26 cellular contexts compared by ENCODE assay signal in genomic region chr17:65042911-65043310, GRCh38. TPM values are rescaled to one million over a fixed set of nuclear protein-coding genes. Genes with fewer than 3 reads are reported as not detected.
A peak's percentile ranks its signal among the peaks of the same experiment; 100 is the strongest.
DNase-seq lines count a peak whose midpoint lies in the region; ATAC-seq, FAIRE-seq and TF ChIP-seq lines count a peak whose summit lies in the region.
"Had no signal": no experiment of that assay in that cellular context is flagged by ENCODE, and none has a peak within 500 bp of the region (broad histone marks: within the 10 kb centered on the region; RNA-seq: fewer than 3 reads in every experiment).

No MANE protein-coding gene starts in this region.

- H3K9me3 ChIP-seq in K562 (replicated peaks; ENCODE audit: control insufficient read depth, insufficient read depth, low read depth, low read length) (no peaks in the 10 kb centered on the region), neutrophil (no peaks in the 10 kb centered on the region)
- H3K9me3 ChIP-seq: breast epithelium, esophagus squamous epithelium, right lobe of liver, suprapubic skin had no signal

- no peaks in the 10 kb centered on the region for H3K27me3 Mint-ChIP-seq in T-helper 2 cell treated with Interferon-gamma antibody and Interleukin-4, amounts not matched to agents 5 μg/mL and 100 μg/mL, for 36 hours (ENCODE audit: low read depth)
- peaks cover 3% of the 10 kb centered on the region for H3K27me3 Mint-ChIP-seq in IgD-negative memory B cell
- H3K27me3 Mint-ChIP-seq: progenitor cell of endocrine pancreas; stimulated activated memory B cell treated with anti-CD40 and anti-IgM and Interleukin-4, amounts not matched to agents 10 μg/mL and 1 μg/mL and 100 μg/mL, for 72 hours had no signal

- peaks cover 62% of the 10 kb centered on the region for H3K36me3 Mint-ChIP-seq in T-helper 2 cell treated with Interferon-gamma antibody and Interleukin-4, amounts not matched to agents 5 μg/mL and 100 μg/mL, for 36 hours (ENCODE audit: low read depth)
- peaks cover 19% of the 10 kb centered on the region for H3K36me3 Mint-ChIP-seq in IgD-negative memory B cell

- TF ChIP-seq CTCF in K562 (IDR thresholded peaks at IDR 0.05 in 2 of 3, conservative IDR thresholded peaks at IDR 0.05 in 1 of 3; ENCODE audit: insufficient read depth in 2 of 3, low read depth in 1 of 3, low read length in 3 of 3): no peak
- TF ChIP-seq CTCF in neutrophil (IDR thresholded peaks at IDR 0.05): no peak

- peaks cover 43% of the 10 kb centered on the region for H3K36me3 ChIP-seq in K562 (ENCODE audit: control insufficient read depth, insufficient read depth, low read length)
- H3K36me3 ChIP-seq in neutrophil: peaks cover 21% of the 10 kb centered on the region
- H3K36me3 ChIP-seq: breast epithelium had no signal

- intact Hi-C loops in K562 (cut with micrococcal nuclease): no loop called here

- no peak overlapping the region for H3K9ac ChIP-seq in K562 (ENCODE audit: insufficient read depth in 1 of 2, low read depth in 2 of 2, low read length in 2 of 2)

- H3K79me2 ChIP-seq in K562 (ENCODE audit: control insufficient read depth, insufficient read depth, low read length): peaks cover 90% of the 10 kb centered on the region

- H3K9me3 Mint-ChIP-seq in T-helper 2 cell treated with Interferon-gamma antibody and Interleukin-4, amounts not matched to agents 5 μg/mL and 100 μg/mL, for 36 hours: no peaks in the 10 kb centered on the region
- H3K9me3 Mint-ChIP-seq in IgD-negative memory B cell: no peaks in the 10 kb centered on the region
- H3K9me3 Mint-ChIP-seq: activated T-cell treated with anti-CD3 and anti-CD28 coated beads, Interleukin-2, amount 50 U/mL, for 4 hours; stimulated activated memory B cell treated with anti-CD40 and anti-IgM and Interleukin-4, amounts not matched to agents 10 μg/mL and 1 μg/mL and 100 μg/mL, for 72 hours had no signal

- ATAC-seq in K562 (no peak), GM18511 (IDR thresholded peaks at IDR 0.05; ENCODE audit: unreplicated experiment) (no peak), GM21529 (IDR thresholded peaks at IDR 0.05; ENCODE audit: unreplicated experiment) (no peak)
- ATAC-seq: activated T-cell treated with anti-CD3 and anti-CD28 coated beads, Interleukin-2, amount 50 U/mL, for 4 hours; HCT116; right lobe of liver; stimulated activated memory B cell treated with anti-CD40 and anti-IgM and Interleukin-4, amounts not matched to agents 10 μg/mL and 1 μg/mL and 100 μg/mL, for 72 hours had no signal

- FAIRE-seq in K562 (lab: Jason Lieb, UNC) (no peak), GM12892 (lab: Jason Lieb, UNC) (no peak)

- 99% methylated on average over 5 of the region's 5 CpGs for WGBS in K562 (ENCODE audit: insufficient coverage, low coverage, missing lambda C conversion rate)

- CTCF ChIA-PET in K562 (lab: Yijun Ruan, JAX; ENCODE audit: low intra/inter-chr PET ratio): no interaction called here

- in situ Hi-C loops in K562 (cut with MboI): no loop called here

- H3K4me1 Mint-ChIP-seq in T-helper 2 cell treated with Interferon-gamma antibody and Interleukin-4, amounts not matched to agents 5 μg/mL and 100 μg/mL, for 36 hours (ENCODE audit: low read depth): peaks cover 55% of the 10 kb centered on the region
- H3K4me1 Mint-ChIP-seq in IgD-negative memory B cell: peaks cover 35 to 60% (median 58%) of the 10 kb centered on the region in 3 donors

- H3K27ac Mint-ChIP-seq in T-helper 2 cell treated with Interferon-gamma antibody and Interleukin-4, amounts not matched to agents 5 μg/mL and 100 μg/mL, for 36 hours: peak overlapping the region; percentile 53
- peak overlapping the region in 2 of 3 donors; percentile 86 to 98 for H3K27ac Mint-ChIP-seq in IgD-negative memory B cell
- H3K27ac Mint-ChIP-seq: progenitor cell of endocrine pancreas had no signal

- H3K27me3 ChIP-seq in K562 (ENCODE audit: control insufficient read depth in 2 of 2, insufficient read depth in 2 of 2, low read length in 2 of 2) (no peaks in the 10 kb centered on the region), neutrophil (no peaks in the 10 kb centered on the region)
- H3K27me3 ChIP-seq: breast epithelium, esophagus squamous epithelium, right lobe of liver, suprapubic skin had no signal

- H3K4me3 Mint-ChIP-seq in T-helper 2 cell treated with Interferon-gamma antibody and Interleukin-4, amounts not matched to agents 5 μg/mL and 100 μg/mL, for 36 hours: no peak overlapping the region
- H3K4me3 Mint-ChIP-seq in IgD-negative memory B cell: peak overlapping the region in 2 of 4 donors; percentile 65 to 89

- no peaks in the 10 kb centered on the region for H3K9me1 ChIP-seq in K562 (ENCODE audit: control insufficient read depth, insufficient read depth, low read length)

- H4K20me1 ChIP-seq in K562 (replicated peaks; ENCODE audit: control insufficient read depth, insufficient read depth, low read length): peaks cover 4% of the 10 kb centered on the region; the same call in 1 of the 2 replicates

- no peak for TF ChIP-seq EP300 in K562 (IDR thresholded peaks at IDR 0.05; ENCODE audit: low read length)

- no peak overlapping the region for H2AFZ ChIP-seq in K562 (ENCODE audit: low read depth, low read length)

- H3K4me3 ChIP-seq in K562 (no peak overlapping the region), neutrophil (ENCODE audit: low read depth in 1 of 2, low read length in 1 of 2) (no peak overlapping the region)
- H3K4me3 ChIP-seq: breast epithelium, coronary artery, esophagus squamous epithelium, lung, right lobe of liver, suprapubic skin had no signal

- DNase-seq in T-helper 2 cell treated with Interferon-gamma antibody and Interleukin-4, amounts not matched to agents 5 μg/mL and 100 μg/mL, for 36 hours (ENCODE audit: low spot score): no peak
- DNase-seq in T-helper 2 cell (no peak), K562 (ENCODE audit: extremely low read depth in 1 of 4, low spot score in 3 of 4) (no peak), GM12892 (ENCODE audit: insufficient read length) (no peak)
- DNase-seq: activated T-cell treated with anti-CD3 and anti-CD28 coated beads, Interleukin-2, amount 50 U/mL, for 4 hours; esophagus squamous epithelium; foreskin melanocyte; MV-4-11; NCI-H1436 treated with DMSO at 0.1 percent for 48 hours; NCI-H446; NCI-H82; right lobe of liver; stimulated activated CD4-positive, alpha-beta T cell treated with anti-CD3 and anti-CD28 coated beads, Interleukin-12 subunit alpha, Interleukin-12 subunit beta, amount 100 ng/mL, for 4 hours had no signal

- POLR2A ChIA-PET in K562 (lab: Yijun Ruan, JAX): interaction anchor here (2.1 kb wide), 1 partner anchor 14 kb away, joined by 5 read pairs; the partner anchor contains the start of gene GNA13

- H3K4me2 ChIP-seq in K562 (ENCODE audit: insufficient read depth, low read length): no peak overlapping the region

- H3K4me1 ChIP-seq in K562 (replicated peaks in 1 of 2; ENCODE audit: control insufficient read depth in 2 of 2, insufficient read depth in 2 of 2, low read length in 2 of 2) (peaks cover 8 to 11% of the 10 kb centered on the region in 2 experiments; a peak in 2 of 5 replicates), neutrophil (ENCODE audit: control insufficient read depth in 1 of 2, insufficient read depth in 1 of 2, low read depth in 1 of 2, low read length in 1 of 2) (peaks cover 17% of the 10 kb centered on the region in 2 experiments)

- no TSS peak for BruUV-seq in K562 (replicated peaks; lab: Mats Ljungman, UMichigan)

- no peak for TF ChIP-seq RAD21 in K562 (CRISPR knock-in tag; conservative IDR thresholded peaks at IDR 0.05 in 1 of 2, IDR thresholded peaks at IDR 0.05 in 1 of 2)

- TF ChIP-seq POLR2A in K562 (conservative IDR thresholded peaks at IDR 0.05) (no peak), GM12892 (IDR thresholded peaks at IDR 0.05; ENCODE audit: low read depth, low read length) (no peak)

- H3K27ac ChIP-seq in K562 (ENCODE audit: extremely low read depth, low read depth, low read length) (no peak overlapping the region), neutrophil (peak overlapping the region; percentile 9)
- H3K27ac ChIP-seq: 22Rv1, breast epithelium, coronary artery, RWPE1, suprapubic skin had no signal

TF ChIP-seq in K562, 482 proteins besides CTCF, POLR2A, EP300 and RAD21:
- TF ChIP-seq ZNF311 (CRISPR knock-in tag; IDR thresholded peaks at IDR 0.05) (no peak), DACH1 (IDR thresholded peaks at IDR 0.05; ENCODE audit: partially characterized antibody) (peak; percentile 55)
TF ChIP-seq in K562: peak in this region for 1.

RNA-seq across cellular contexts. Expression of gene GNA13, which starts 13.6 kb away (rescaled TPM):
- polyA plus RNA-seq in IgD-negative memory B cell (37.3 TPM), K562 (2011; rRNA removed) (29.3 and 40.5 TPM in 2 replicates), K562 (2014; fragmentation: Illumina TruSeq; extraction: Trizol) (27.6 and 31.3 TPM in 2 replicates), K562 (2014; fragmentation: Nextera tagmentation; extraction: Ambion mirVana) (10 to 100 TPM in 1 of 2 experiments, 1 to 10 TPM in 1; 9.3 to 11.9 TPM), K562 (2014; rRNA removed) (15.5 and 19.2 TPM in 2 replicates)
- 12.0 and 26.6 TPM in 2 replicates for total RNA-seq in K562 (2011; cell fraction: chromatin; rRNA removed; ENCODE audit: low replicate concordance)
- total RNA-seq in K562 (2011; cell fraction: nucleolus; rRNA removed): 8.8 and 10.1 TPM in 2 replicates
- total RNA-seq in K562 (2011; cell fraction: nucleoplasm; rRNA removed): 17.5 and 28.5 TPM in 2 replicates
- total RNA-seq in K562 (2014; rRNA removed) (20.5 and 22.2 TPM in 2 replicates), K562 (2014; rRNA removed; fragmentation: Illumina TruSeq; extraction: Trizol) (38.7 and 44.2 TPM in 2 replicates), K562 (2015; rRNA removed; fragmentation: Illumina TruSeq; extraction: Trizol) (35.6 and 38.0 TPM in 2 replicates), K562 (2021) (29.4 and 30.8 TPM in 2 replicates)
- 9.9 and 17.5 TPM in 2 replicates for polyA plus RNA-seq in K562 (2011; cell fraction: cytosol; rRNA removed)
- polyA plus RNA-seq in K562 (2011; cell fraction: nucleus; rRNA removed): 8.6 and 13.7 TPM in 2 replicates
- 21.4 and 28.1 TPM in 2 replicates for polyA plus RNA-seq in K562 (2012)
- 67.1 and 72.1 TPM in 2 replicates for polyA minus RNA-seq in K562 (2011; rRNA and poly(A)+ RNA removed)
- polyA minus RNA-seq in K562 (2011; cell fraction: cytosol; rRNA and poly(A)+ RNA removed): 15.6 and 21.8 TPM in 2 replicates
- polyA minus RNA-seq in K562 (2011; cell fraction: nucleus; rRNA and poly(A)+ RNA removed): 10.1 and 17.4 TPM in 2 replicates
- polyA plus RNA-seq in GM12892 (2012; ENCODE audit: missing spikeins): 39.2 TPM
